Comparison of ENCODE assay signal across 18 cellular contexts in genomic region chr1:48082271-48082925, GRCh38.
DNase-seq lines count a peak whose midpoint lies in the region; TF ChIP-seq lines count a peak whose summit lies in the region.
"Had no signal": no experiment of that assay in that cellular context is flagged by ENCODE, and none has a peak within 500 bp of the region (broad histone marks: within the 10 kb centered on the region; RNA-seq: fewer than 3 reads in every experiment).

No MANE protein-coding gene starts in this region.

- POLR2A ChIA-PET in HEK293T (lab: Yijun Ruan, JAX): no interaction called here

- CTCF ChIA-PET in HEK293T (lab: Yijun Ruan, JAX): interaction anchor here (2.0 to 6.7 kb wide), 3 partner anchors 11 to 85 kb away, joined by 9 to 35 read pairs (median 14); partner anchors contain the start of gene TRABD2B

- no peaks in the 10 kb centered on the region for H3K9me3 ChIP-seq in breast epithelium
- H3K9me3 ChIP-seq: heart right ventricle, Peyer's patch, stomach had no signal

- DNase-seq in HEK293T (ENCODE audit: extremely low spot score) (peak; percentile 27), RPMI7951 (ENCODE audit: low read depth) (peak; percentile 10), fibroblast of villous mesenchyme (ENCODE audit: low read depth) (peak; percentile 21), pons (ENCODE audit: low spot score) (peak; percentile 49), breast epithelium (ENCODE audit: low spot score in 2 of 2) (no peak), mesenteric fat pad (ENCODE audit: low spot score) (no peak)
- DNase-seq in activated CD8-positive, alpha-beta memory T cell treated with anti-CD3 and anti-CD28 coated beads for 24 hours: no peak
- DNase-seq: activated naive CD4-positive, alpha-beta T cell treated with anti-CD3 and anti-CD28 coated beads, Interleukin-2, amount 50 U/mL, for 16 hours; activated T-cell treated with anti-CD3 and anti-CD28 coated beads, Interleukin-2, amount 50 U/mL, for 72 hours; AML-193; H9; heart right ventricle; NCI-H1092 treated with DMSO at 0.1 percent for 48 hours; NK-92 treated with Interleukin-12 subunit alpha and Interleukin-12 subunit beta, amount 100 ng/mL, for 24 hours; Peyer's patch; stimulated activated CD4-positive, alpha-beta T cell treated with anti-CD3 and anti-CD28 coated beads, Interleukin-12 subunit alpha, Interleukin-12 subunit beta, amount 100 ng/mL, for 4 hours; stomach; trophoblast cell had no signal

- TF ChIP-seq CTCF in fibroblast of villous mesenchyme (IDR thresholded peaks at IDR 0.05; ENCODE audit: insufficient read depth, low read depth, low read length): no peak
- no peak for TF ChIP-seq CTCF in breast epithelium (IDR thresholded peaks at IDR 0.05)

- H3K27me3 ChIP-seq in breast epithelium: no peaks in the 10 kb centered on the region
- H3K27me3 ChIP-seq: Peyer's patch, stomach had no signal

- no peak overlapping the region for H3K4me3 ChIP-seq in fibroblast of villous mesenchyme (ENCODE audit: low read depth, low read length)
- no peak overlapping the region for H3K4me3 ChIP-seq in breast epithelium
- H3K4me3 ChIP-seq: heart right ventricle, Peyer's patch, stomach had no signal

- no peaks in the 10 kb centered on the region for H3K4me1 ChIP-seq in breast epithelium
- H3K4me1 ChIP-seq: heart right ventricle, stomach had no signal

- intact Hi-C loops in breast epithelium (cut with DNase I; ENCODE audit: low total_unique reads): no loop called here

- TF ChIP-seq POLR2A in breast epithelium (IDR thresholded peaks at IDR 0.05): no peak

- H3K36me3 ChIP-seq in breast epithelium: no peaks in the 10 kb centered on the region
- H3K36me3 ChIP-seq: heart right ventricle, Peyer's patch, stomach had no signal

- H3K27ac ChIP-seq in breast epithelium: no peak overlapping the region
- H3K27ac ChIP-seq: heart right ventricle, Peyer's patch, stomach had no signal

TF ChIP-seq in HEK293T, 16 proteins besides CTCF, POLR2A, EP300 and RAD21:
- TF ChIP-seq BHLHE40 (IDR thresholded peaks at IDR 0.05; ENCODE audit: borderline replicate concordance) (no peak), LEF1 (IDR thresholded peaks at IDR 0.05; ENCODE audit: borderline replicate concordance) (no peak), SP1 (IDR thresholded peaks at IDR 0.05) (no peak), FOXM1 (IDR thresholded peaks at IDR 0.05; ENCODE audit: borderline replicate concordance) (no peak), HDGF (IDR thresholded peaks at IDR 0.05; ENCODE audit: borderline replicate concordance) (no peak), ZNF384 (IDR thresholded peaks at IDR 0.05) (no peak), CTBP1 (IDR thresholded peaks at IDR 0.05; ENCODE audit: borderline replicate concordance) (no peak), PKNOX1 (IDR thresholded peaks at IDR 0.05) (peak; percentile 84), SUZ12 (IDR thresholded peaks at IDR 0.05) (no peak)
TF ChIP-seq in HEK293T: peak in this region for 1.

Comparison
In these comparisons a context has a peak if more than half of its experiments do, and no peak if none do; other contexts are left out.
1. DNase-seq: peak in HEK293T (single experiment), RPMI7951 (single experiment), fibroblast of villous mesenchyme (single experiment) and pons (single experiment); none in breast epithelium (0 of 2), activated CD8-positive, alpha-beta memory T cell treated with anti-CD3 and anti-CD28 coated beads for 24 hours (single experiment) and mesenteric fat pad (single experiment).